ENCODE assay signal across 8 cellular contexts in genomic region chrX:37745354-37745753, GRCh38. TPM values are rescaled to one million over a fixed set of nuclear protein-coding genes. Genes with fewer than 3 reads are reported as not detected.
DNase-seq lines count a peak whose midpoint lies in the region; ATAC-seq and TF ChIP-seq lines count a peak whose summit lies in the region.

No MANE protein-coding gene starts in this region.

- H3K9me3 ChIP-seq in smooth muscle cell (replicated peaks; ENCODE audit: low read depth) = no peaks in the 10 kb centered on the region

- ATAC-seq in HG02623 (IDR thresholded peaks at IDR 0.05; ENCODE audit: unreplicated experiment) = peak; percentile 34

- H3K27ac ChIP-seq in smooth muscle cell (ENCODE audit: low read depth) = no peak overlapping the region

- no peaks in the 10 kb centered on the region for H3K79me2 ChIP-seq in smooth muscle cell (ENCODE audit: low read depth)

- no peak overlapping the region for H3K4me3 ChIP-seq in GM12865 (ENCODE audit: low read depth, low read length)
- no peak overlapping the region for H3K4me3 ChIP-seq in astrocyte of the cerebellum (ENCODE audit: low read depth, low read length)
- no peak overlapping the region for H3K4me3 ChIP-seq in smooth muscle cell

- H3K4me1 ChIP-seq in smooth muscle cell (ENCODE audit: low read depth) = no peaks in the 10 kb centered on the region

- H2AFZ ChIP-seq in smooth muscle cell (ENCODE audit: low read depth) = no peak overlapping the region

- no peak overlapping the region for H3K4me2 ChIP-seq in smooth muscle cell

- in situ Hi-C loops in astrocyte of the cerebellum (cut with HindIII; ENCODE audit: low sequenced_read_pairs) = no loop called here

- no peaks in the 10 kb centered on the region for H4K20me1 ChIP-seq in smooth muscle cell (ENCODE audit: low read depth)

- no peak overlapping the region for H3K9ac ChIP-seq in smooth muscle cell (ENCODE audit: low read depth)

- DNase-seq in GM12865 (ENCODE audit: low read depth) (peak; percentile 81), NCI-H1417 (lab: John Stamatoyannopoulos, UW) (peak; percentile 48 to 85 (median 52)), T-helper 9 cell (peak; percentile 74), astrocyte of the cerebellum (ENCODE audit: low read depth) (peak; percentile 45), hepatic stellate cell (ENCODE audit: low spot score) (peak; percentile 40), smooth muscle cell (lab: John Stamatoyannopoulos, UW; ENCODE audit: unreplicated experiment) (peak; percentile 1), DMS153 (lab: John Stamatoyannopoulos, UW) (no peak)

- no peaks in the 10 kb centered on the region for H3K27me3 ChIP-seq in smooth muscle cell (ENCODE audit: low read depth)

- no peaks in the 10 kb centered on the region for H3K36me3 ChIP-seq in smooth muscle cell (ENCODE audit: low read depth)

- WGBS in smooth muscle cell (ENCODE audit: low lambda C conversion rate) = 36% methylated on average over 3 of the region's 3 CpGs

- TF ChIP-seq CTCF in GM12865 (IDR thresholded peaks at IDR 0.05; ENCODE audit: insufficient read depth, low read depth, low read length, missing control alignments) = peak; percentile 62
- peak; percentile 77 for TF ChIP-seq CTCF in astrocyte of the cerebellum (IDR thresholded peaks at IDR 0.05; ENCODE audit: low read depth, low read length, missing control alignments)
- TF ChIP-seq CTCF in smooth muscle cell (IDR thresholded peaks at IDR 0.05; ENCODE audit: borderline replicate concordance, insufficient read depth, poor library complexity, severe bottlenecking) = peak; percentile 72

- no peaks in the 10 kb centered on the region for H3F3A ChIP-seq in smooth muscle cell (ENCODE audit: low read depth)

RNA-seq across cellular contexts. Expression of gene CYBB, which starts 34.5 kb away (rescaled TPM):
- total RNA-seq in smooth muscle cell = 0.09 TPM in 1 of 2 replicates, not detected in the other
- not detected in 2 replicates for polyA plus RNA-seq in smooth muscle cell

RNA-seq across cellular contexts. Expression of gene XK, which starts 59.8 kb away (rescaled TPM):
- 0.13 and 0.36 TPM in 2 replicates for total RNA-seq in smooth muscle cell
- polyA plus RNA-seq in smooth muscle cell = not detected in 2 replicates
